In the genomic region with DNA sequence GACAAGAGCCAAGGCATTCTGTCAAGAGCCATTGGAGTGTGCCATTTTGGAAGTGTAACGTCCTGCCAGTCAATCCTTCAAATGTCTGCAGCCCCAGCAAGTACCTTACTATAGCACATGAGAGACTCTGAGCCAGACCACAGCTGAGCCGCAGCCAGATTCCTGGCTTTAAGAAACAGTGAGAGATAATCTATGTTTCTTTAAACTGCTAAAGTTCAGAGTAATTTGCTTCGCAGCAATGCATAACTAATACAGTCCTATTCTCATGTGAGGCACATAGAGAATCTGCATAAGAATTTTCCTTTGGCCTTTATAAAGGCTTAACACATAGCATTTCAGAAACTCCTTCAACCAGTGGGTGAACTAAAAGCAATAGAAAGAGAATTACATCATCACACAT, we compare ENCODE assay signal across 22 cellular contexts.
A peak's percentile ranks its signal among the peaks of the same experiment; 100 is the strongest.
DNase-seq lines count a peak whose midpoint lies in the region; ATAC-seq and TF ChIP-seq lines count a peak whose summit lies in the region.
"Had no signal": no experiment of that assay in that cellular context is flagged by ENCODE, and none has a peak within 500 bp of the region (broad histone marks: within the 10 kb centered on the region; RNA-seq: fewer than 3 reads in every experiment).

No MANE protein-coding gene starts in this region.

- H3K9me3 ChIP-seq in HUES48 (ENCODE audit: control insufficient read depth, insufficient read depth, low read length) (no peaks in the 10 kb centered on the region), WERI-Rb-1 (ENCODE audit: severe bottlenecking) (no peaks in the 10 kb centered on the region), endodermal cell (ENCODE audit: control insufficient read depth, low read length) (no peaks in the 10 kb centered on the region), neuronal stem cell (replicated peaks in 1 of 2; ENCODE audit: control insufficient read depth in 2 of 2, insufficient read depth in 1 of 2, low read depth in 1 of 2, low read length in 2 of 2) (no peaks in the 10 kb centered on the region), transverse colon (no peaks in the 10 kb centered on the region)
- H3K9me3 ChIP-seq: A549, MG63 had no signal

- H3K4me1 Mint-ChIP-seq in endodermal cell = peaks cover 12% of the 10 kb centered on the region
- H3K4me1 Mint-ChIP-seq: B cell had no signal

- TF ChIP-seq POLR2A in erythroblast (IDR thresholded peaks at IDR 0.05; ENCODE audit: low read length) (no peak), transverse colon (IDR thresholded peaks at IDR 0.05) (no peak)

- H3K4ac ChIP-seq in neuronal stem cell (ENCODE audit: low read length) = no peak overlapping the region

- H3K23ac ChIP-seq in neuronal stem cell (ENCODE audit: low read depth, low read length, poor library complexity) = no peak overlapping the region

- no peak overlapping the region for H2AK5ac ChIP-seq in neuronal stem cell (ENCODE audit: low read depth, low read length)

- H3K27ac Mint-ChIP-seq in endodermal cell = no peak overlapping the region
- H3K27ac Mint-ChIP-seq: B cell had no signal

- no peaks in the 10 kb centered on the region for H3K9me3 Mint-ChIP-seq in endodermal cell

- H3K27ac ChIP-seq in HUES48 (ENCODE audit: low read depth, low read length) (peak overlapping the region; percentile 60), WERI-Rb-1 (peak overlapping the region; percentile 29; the same call in 1 of the 2 replicates), endodermal cell (ENCODE audit: low read depth, low read length) (no peak overlapping the region), neuronal stem cell (replicated peaks; ENCODE audit: low read length) (no peak overlapping the region), transverse colon (no peak overlapping the region)
- H3K27ac ChIP-seq: A549, HL-60, SK-N-MC had no signal

- H3K9ac ChIP-seq in HUES48 (ENCODE audit: low read depth, low read length) (no peak overlapping the region), endodermal cell (ENCODE audit: extremely low read depth, low read length, poor library complexity, severe bottlenecking) (no peak overlapping the region), neuronal stem cell (ENCODE audit: low read depth, low read length, poor library complexity) (no peak overlapping the region)

- H3K4me1 ChIP-seq in HUES48 (ENCODE audit: control insufficient read depth, insufficient read depth, low read length) = peaks cover 13% of the 10 kb centered on the region
- peaks cover 7% of the 10 kb centered on the region for H3K4me1 ChIP-seq in endodermal cell (ENCODE audit: control insufficient read depth, insufficient read depth, low read length)
- H3K4me1 ChIP-seq in neuronal stem cell (ENCODE audit: control insufficient read depth in 2 of 2, insufficient read depth in 1 of 2, low read depth in 1 of 2, low read length in 2 of 2) = no peaks in the 10 kb centered on the region
- no peaks in the 10 kb centered on the region for H3K4me1 ChIP-seq in transverse colon
- H3K4me1 ChIP-seq: A549 had no signal

- H3K36me3 ChIP-seq in HUES48 (ENCODE audit: control insufficient read depth, insufficient read depth, low read length) (no peaks in the 10 kb centered on the region), WERI-Rb-1 (no peaks in the 10 kb centered on the region), endodermal cell (ENCODE audit: control insufficient read depth, insufficient read depth, low read length) (no peaks in the 10 kb centered on the region), neuronal stem cell (replicated peaks in 1 of 2; ENCODE audit: control insufficient read depth in 2 of 2, insufficient read depth in 2 of 2, low read length in 2 of 2) (no peaks in the 10 kb centered on the region), transverse colon (no peaks in the 10 kb centered on the region)
- H3K36me3 ChIP-seq: MG63 had no signal

- WGBS in endodermal cell (ENCODE audit: insufficient coverage in 1 of 2, insufficient read length in 1 of 2), 2 experiments = 71 to 92% methylated on average over 2 to 3 of the region's 3 CpGs
- no CpG with 5 or more reads among the region's 3 CpGs for WGBS in neuronal stem cell (ENCODE audit: extremely low coverage in 2 of 2, insufficient read length in 2 of 2, insufficient replicate concordance in 1 of 2), 2 donors
- 83 to 86% methylated on average over 1 to 2 of the region's 3 CpGs for WGBS in transverse colon (ENCODE audit: low coverage in 1 of 2), 2 donors

- H3K36me3 Mint-ChIP-seq in endodermal cell (ENCODE audit: low read depth) = no peaks in the 10 kb centered on the region

- no peak overlapping the region for H4K8ac ChIP-seq in neuronal stem cell (ENCODE audit: low read depth, low read length)

- H3K18ac ChIP-seq in neuronal stem cell (ENCODE audit: low read length) = no peak overlapping the region

- H3K4me3 ChIP-seq in HUES48 (ENCODE audit: low read depth, low read length) (no peak overlapping the region), WERI-Rb-1 (ENCODE audit: low read depth, low read length) (no peak overlapping the region), endodermal cell (ENCODE audit: low read length) (no peak overlapping the region), neuronal stem cell (ENCODE audit: low read length in 2 of 2) (no peak overlapping the region), transverse colon (no peak overlapping the region)
- H3K4me3 ChIP-seq: A549, MG63, SK-N-MC had no signal

- H2BK15ac ChIP-seq in neuronal stem cell (ENCODE audit: low read length) = no peak overlapping the region

- no peak for ATAC-seq in GM21825 (IDR thresholded peaks at IDR 0.05; ENCODE audit: unreplicated experiment)
- ATAC-seq: A549, Right ventricle myocardium inferior had no signal

- H2BK12ac ChIP-seq in neuronal stem cell (ENCODE audit: low read length) = no peak overlapping the region

- TF ChIP-seq EP300 in transverse colon (IDR thresholded peaks at IDR 0.05; ENCODE audit: low read depth) = no peak

- no peaks in the 10 kb centered on the region for H3K27me3 Mint-ChIP-seq in endodermal cell (ENCODE audit: insufficient read depth)
- H3K27me3 Mint-ChIP-seq: B cell had no signal

- no peak overlapping the region for H2BK120ac ChIP-seq in neuronal stem cell (ENCODE audit: low read depth, low read length)

- H3K79me1 ChIP-seq in neuronal stem cell (ENCODE audit: low read depth, low read length) = no peaks in the 10 kb centered on the region

- no peak overlapping the region for H4K91ac ChIP-seq in neuronal stem cell (ENCODE audit: low read depth, low read length, poor library complexity)

- no peak overlapping the region for H2BK5ac ChIP-seq in neuronal stem cell (ENCODE audit: low read length)

- H3K4me3 Mint-ChIP-seq in endodermal cell = no peak overlapping the region
- H3K4me3 Mint-ChIP-seq: B cell had no signal

- intact Hi-C loops in transverse colon (cut with DNase I; ENCODE audit: low total_unique reads) = no loop called here

- peak; percentile 21 for DNase-seq in WERI-Rb-1
- peak; percentile 44 for DNase-seq in endodermal cell
- DNase-seq in neuronal stem cell (ENCODE audit: low spot score) = no peak
- DNase-seq in SK-N-DZ (ENCODE audit: low spot score) = no peak
- no peak for DNase-seq in erythroblast (lab: John Stamatoyannopoulos, UW)
- DNase-seq in transverse colon = no peak
- DNase-seq: EL, GF-D8, H7, Kasumi-1, MG63, NCI-H1417, NCI-H1694 treated with DMSO at 0.1 percent for 48 hours, NCI-H2081 treated with DMSO at 0.1 percent for 48 hours, NCI-H2171 treated with DMSO at 0.1 percent for 48 hours had no signal

- no peak overlapping the region for H3K14ac ChIP-seq in neuronal stem cell (ENCODE audit: low read length)

- no peak overlapping the region for H3K4me2 ChIP-seq in neuronal stem cell (ENCODE audit: insufficient read depth, low read length, poor library complexity, severe bottlenecking)
- H3K4me2 ChIP-seq: A549 had no signal

- TF ChIP-seq CTCF in WERI-Rb-1 (IDR thresholded peaks at IDR 0.05; ENCODE audit: low read depth, low read length) (no peak), endodermal cell (conservative IDR thresholded peaks at IDR 0.05) (no peak), transverse colon (IDR thresholded peaks at IDR 0.05) (no peak)

- in situ Hi-C loops in transverse colon (cut with MboI; ENCODE audit: low pct_ligation_motif_present in 1 of 4, low pct_unique_long_range_greater_than_20kb in 1 of 4, low sequenced_read_pairs in 3 of 4) = no loop called here

- peak overlapping the region; percentile 66 for H2AFZ ChIP-seq in neuronal stem cell (ENCODE audit: low read length)

- H3K27me3 ChIP-seq in HUES48 (ENCODE audit: control insufficient read depth, insufficient read depth, low read length) = no peaks in the 10 kb centered on the region
- no peaks in the 10 kb centered on the region for H3K27me3 ChIP-seq in WERI-Rb-1 (ENCODE audit: insufficient read depth, low read depth, severe bottlenecking)
- H3K27me3 ChIP-seq in endodermal cell (ENCODE audit: control insufficient read depth, insufficient read depth, low read length, poor library complexity, severe bottlenecking) = no peaks in the 10 kb centered on the region
- no peaks in the 10 kb centered on the region for H3K27me3 ChIP-seq in neuronal stem cell (ENCODE audit: control insufficient read depth in 3 of 3, insufficient read depth in 3 of 3, low read depth in 1 of 3, low read length in 3 of 3)
- no peaks in the 10 kb centered on the region for H3K27me3 ChIP-seq in transverse colon
- H3K27me3 ChIP-seq: MG63 had no signal

Comparison
In these comparisons a context has a peak if more than half of its experiments do, and no peak if none do; other contexts are left out.
1. H3K27ac ChIP-seq: peak in HUES48 (single experiment) and WERI-Rb-1 (single experiment); none in endodermal cell (single experiment), neuronal stem cell (single experiment) and transverse colon (0 of 4).
2. DNase-seq: peak in WERI-Rb-1 (single experiment) and endodermal cell (single experiment); none in neuronal stem cell (single experiment), SK-N-DZ (single experiment), erythroblast (0 of 2) and transverse colon (single experiment).